28 cellular contexts compared by ENCODE assay signal in the genomic region with DNA sequence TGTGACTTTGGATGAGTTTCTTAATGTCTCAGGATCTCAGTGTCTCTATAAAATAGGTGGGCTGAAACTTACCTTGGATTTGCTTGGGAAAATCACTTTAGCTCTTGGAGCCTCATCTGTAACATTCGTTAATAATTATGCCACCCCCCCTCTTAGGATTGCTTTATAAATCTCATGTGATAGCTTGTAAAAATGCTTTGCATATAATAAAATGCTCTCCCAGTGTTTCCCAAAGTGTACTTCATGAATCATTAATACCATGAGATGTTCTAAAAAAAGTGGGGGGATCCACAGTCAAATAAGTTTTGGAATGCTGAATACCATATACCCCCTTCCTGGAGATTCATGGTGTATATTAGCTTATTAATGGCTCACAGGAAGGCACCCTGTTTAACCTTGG. TPM values are rescaled to one million over a fixed set of nuclear protein-coding genes. Genes with fewer than 3 reads are reported as not detected.
"Had no signal": no experiment of that assay in that cellular context is flagged by ENCODE, and none has a peak within 500 bp of the region (broad histone marks: within the 10 kb centered on the region; RNA-seq: fewer than 3 reads in every experiment).

No MANE protein-coding gene starts in this region.

- H3K27me3 Mint-ChIP-seq: stimulated activated naive CD8-positive, alpha-beta T cell treated with anti-CD3 and anti-CD28 coated beads, Interleukin-15, amount 100 ng/mL, for 72 hours had no signal

- ATAC-seq: heart left ventricle; stimulated activated naive B cell treated with anti-CD40 and anti-IgM and Interleukin-4, amounts not matched to agents 10 μg/mL and 1 μg/mL and 100 μg/mL, for 72 hours; stimulated activated naive CD8-positive, alpha-beta T cell treated with anti-CD3 and anti-CD28 coated beads, Interleukin-15, amount 100 ng/mL, for 72 hours had no signal

- H3K36me3 ChIP-seq: heart left ventricle, right atrium auricular region, sigmoid colon, tibial nerve had no signal

- H3K27ac Mint-ChIP-seq: nephron progenitor cell; stimulated activated naive B cell treated with anti-CD40 and anti-IgM and Interleukin-4, amounts not matched to agents 10 μg/mL and 1 μg/mL and 100 μg/mL, for 72 hours; stimulated activated naive CD8-positive, alpha-beta T cell treated with anti-CD3 and anti-CD28 coated beads, Interleukin-15, amount 100 ng/mL, for 72 hours had no signal

- H3K36me3 Mint-ChIP-seq: naive B cell; stimulated activated naive B cell treated with anti-CD40 and anti-IgM and Interleukin-4, amounts not matched to agents 10 μg/mL and 1 μg/mL and 100 μg/mL, for 72 hours had no signal

- H3K27me3 ChIP-seq: right atrium auricular region, testis, tibial nerve had no signal

- H3K9me3 ChIP-seq: heart left ventricle, sigmoid colon, testis, tibial nerve had no signal

- H3K4me1 ChIP-seq: heart left ventricle, right atrium auricular region, sigmoid colon, testis, tibial nerve had no signal

- H3K4me1 Mint-ChIP-seq: stimulated activated naive CD8-positive, alpha-beta T cell treated with anti-CD3 and anti-CD28 coated beads, Interleukin-15, amount 100 ng/mL, for 72 hours had no signal

- H3K9me3 Mint-ChIP-seq: stimulated activated naive CD8-positive, alpha-beta T cell treated with anti-CD3 and anti-CD28 coated beads, Interleukin-15, amount 100 ng/mL, for 72 hours had no signal

- H3K4me3 Mint-ChIP-seq: naive B cell; nephron progenitor cell; stimulated activated naive B cell treated with anti-CD40 and anti-IgM and Interleukin-4, amounts not matched to agents 10 μg/mL and 1 μg/mL and 100 μg/mL, for 72 hours; stimulated activated naive CD8-positive, alpha-beta T cell treated with anti-CD3 and anti-CD28 coated beads, Interleukin-15, amount 100 ng/mL, for 72 hours had no signal

- DNase-seq: effector CD4-positive, alpha-beta T cell; heart left ventricle; hippocampal formation; mesendoderm; naive B cell; nephron progenitor cell; posterior cingulate gyrus; sigmoid colon; stimulated activated CD4-positive, alpha-beta T cell treated with anti-CD3 and anti-CD28 coated beads, Interleukin-2, amount 100 ng/mL, for 24 hours; stimulated activated CD4-positive, alpha-beta T cell treated with anti-CD3 and anti-CD28 coated beads, Interleukin-4, amount 100 ng/mL, for 4 hours; stimulated activated naive B cell treated with anti-CD40 and anti-IgM and Interleukin-4, amounts not matched to agents 10 μg/mL and 1 μg/mL and 100 μg/mL, for 72 hours; stimulated activated naive CD8-positive, alpha-beta T cell treated with anti-CD3 and anti-CD28 coated beads, Interleukin-15, amount 100 ng/mL, for 72 hours; testis had no signal

- H3K27ac ChIP-seq: coronary artery, heart left ventricle, right atrium auricular region, sigmoid colon, skin epidermis, testis, tibial nerve had no signal

- H3K4me3 ChIP-seq: coronary artery, heart left ventricle, right atrium auricular region, sigmoid colon, skin epidermis, testis, tibial nerve had no signal

RNA-seq across cellular contexts. Expression of a gene that starts 5.2 kb away (rescaled TPM):
- total RNA-seq: dermis microvascular lymphatic vessel endothelial cell, frontal cortex, glomerular endothelial cell, heart left ventricle, kidney epithelial cell, liver, lung microvascular endothelial cell, omental fat pad, right atrium auricular region, sigmoid colon, subcutaneous adipose tissue, testis, tibial nerve, ureter had no signal
- polyA plus RNA-seq: esophagus, heart left ventricle, liver had no signal

RNA-seq across cellular contexts. Expression of a gene that starts 22.5 kb away (rescaled TPM):
- total RNA-seq: dermis microvascular lymphatic vessel endothelial cell, fibroblast of lung, frontal cortex, glomerular endothelial cell, heart left ventricle, kidney epithelial cell, liver, lung microvascular endothelial cell, omental fat pad, right atrium auricular region, sigmoid colon, subcutaneous adipose tissue, tibial nerve, ureter had no signal
- polyA plus RNA-seq: heart left ventricle, liver had no signal

RNA-seq across cellular contexts. Expression of a gene that starts 24.1 kb away (rescaled TPM):
- total RNA-seq: dermis microvascular lymphatic vessel endothelial cell, fibroblast of lung, glomerular endothelial cell, right atrium auricular region, subcutaneous adipose tissue, tibial nerve had no signal
- polyA plus RNA-seq: heart left ventricle had no signal

RNA-seq across cellular contexts. Expression of a gene that starts 32.4 kb away (rescaled TPM):
- total RNA-seq: dermis microvascular lymphatic vessel endothelial cell, fibroblast of lung, frontal cortex, glomerular endothelial cell, heart left ventricle, kidney epithelial cell, liver, lung microvascular endothelial cell, omental fat pad, right atrium auricular region, sigmoid colon, subcutaneous adipose tissue, testis, tibial nerve, ureter had no signal
- polyA plus RNA-seq: esophagus, fibroblast of lung, heart left ventricle, liver, sigmoid colon had no signal

RNA-seq across cellular contexts. Expression of a gene that starts 38.1 kb away (rescaled TPM):
- total RNA-seq: dermis microvascular lymphatic vessel endothelial cell, fibroblast of lung, frontal cortex, glomerular endothelial cell, heart left ventricle, kidney epithelial cell, liver, lung microvascular endothelial cell, omental fat pad, right atrium auricular region, sigmoid colon, subcutaneous adipose tissue, testis, tibial nerve, ureter had no signal
- polyA plus RNA-seq: fibroblast of lung, heart left ventricle, liver, sigmoid colon had no signal
